Comparison of ENCODE assay signal across 12 cellular contexts in genomic region chr2:122707224-122707824, GRCh38.
A peak's percentile ranks its signal among the peaks of the same experiment; 100 is the strongest.
DNase-seq lines count a peak whose midpoint lies in the region; ATAC-seq, FAIRE-seq and TF ChIP-seq lines count a peak whose summit lies in the region.
"Had no signal": no experiment of that assay in that cellular context is flagged by ENCODE, and none has a peak within 500 bp of the region (broad histone marks: within the 10 kb centered on the region; RNA-seq: fewer than 3 reads in every experiment).

No MANE protein-coding gene starts in this region.

- no peak for TF ChIP-seq POLR2A in GM12878 (IDR thresholded peaks at IDR 0.05; ENCODE audit: low read depth, low read length)

- peaks cover 4% of the 10 kb centered on the region; the same call in 1 of the 3 replicates for H3K9me3 ChIP-seq in GM12878 (replicated peaks; ENCODE audit: control insufficient read depth, insufficient read depth, low read length)
- H3K9me3 ChIP-seq: MG63 had no signal

- TF ChIP-seq RAD21 in GM12878 (IDR thresholded peaks at IDR 0.05; ENCODE audit: insufficient read depth, low read depth, low read length), result no peak

- no TSS peak for BruUV-seq in GM12878 (replicated peaks; lab: Mats Ljungman, UMichigan)

- H3K9ac ChIP-seq in GM12878 (ENCODE audit: control insufficient read depth, insufficient read depth, low read length), result no peak overlapping the region

- CTCF ChIA-PET in GM12878 (lab: Yijun Ruan, JAX), result interaction anchor here (2.0 to 4.8 kb wide), 4 partner anchors 20 to 34 kb away, joined by 5 to 25 read pairs (median 18); no protein-coding TSS in a partner anchor

- no peaks in the 10 kb centered on the region for H4K20me1 ChIP-seq in GM12878 (ENCODE audit: control insufficient read depth, insufficient read depth)

- H2AFZ ChIP-seq in GM12878 (ENCODE audit: control insufficient read depth, low read depth, low read length), result no peak overlapping the region; the same call in 1 of the 2 replicates

- intact Hi-C loops in GM12878 (cut with micrococcal nuclease; ENCODE audit: unreplicated experiment), result loop anchor here (5.0 to 10.0 kb wide), 2 partner anchors 157 to 730 kb away; no protein-coding TSS in a partner anchor

- no peak overlapping the region for H3K4me3 ChIP-seq in GM12878
- H3K4me3 ChIP-seq: MG63 had no signal

- H3K4me1 ChIP-seq in GM12878 (ENCODE audit: control insufficient read depth, insufficient read depth, low read length), result peaks cover 4% of the 10 kb centered on the region

- H3K27me3 ChIP-seq in GM12878 (replicated peaks in 1 of 2; ENCODE audit: control insufficient read depth in 2 of 2, insufficient read depth in 2 of 2, low read length in 1 of 2), result no peaks in the 10 kb centered on the region
- H3K27me3 ChIP-seq: MG63 had no signal

- SMC1A ChIA-PET in GM12878 (lab: Charles Lee; ENCODE audit: uncharacterized antibody, unreplicated experiment), result interaction anchor here (0.8 to 11.0 kb wide), 14 partner anchors 11 to 174 kb away, joined by 3 to 173 read pairs (median 5); no protein-coding TSS in a partner anchor

- peak; percentile 84 to 93; a peak in 3 of 4 replicates for TF ChIP-seq EP300 in GM12878 (IDR thresholded peaks at IDR 0.05; ENCODE audit: borderline replicate concordance in 1 of 2, control insufficient read depth in 1 of 2, low read depth in 2 of 2, low read length in 2 of 2)

- H3K36me3 ChIP-seq in GM12878 (ENCODE audit: control insufficient read depth in 2 of 2, insufficient read depth in 2 of 2, low read length in 1 of 2), result no peaks in the 10 kb centered on the region
- H3K36me3 ChIP-seq: MG63 had no signal

- H3K79me2 ChIP-seq in GM12878 (ENCODE audit: control insufficient read depth, insufficient read depth, low read length), result no peaks in the 10 kb centered on the region

- FAIRE-seq in GM12878 (lab: Jason Lieb, UNC), result peak; percentile 57

- ATAC-seq in GM18502 (IDR thresholded peaks at IDR 0.05; ENCODE audit: poor library complexity, unreplicated experiment), result peak; percentile 55
- peak; percentile 41 for ATAC-seq in HG03039 (IDR thresholded peaks at IDR 0.05; ENCODE audit: unreplicated experiment)
- ATAC-seq in GM12878, result peak; percentile 76
- ATAC-seq: SK-N-SH treated with all-trans-retinoic acid at 6 μM for 48 hours had no signal

- 0 out of 2 replicates have a peak overlapping the region, but pooled peaks have one; percentile 9 for H3K4me2 ChIP-seq in GM12878 (ENCODE audit: control insufficient read depth, insufficient read depth)

- RAD21 ChIA-PET in GM12878 (lab: Charles Lee; ENCODE audit: unreplicated experiment), result interaction anchor here (0.9 to 7.6 kb wide), 9 partner anchors 17 to 259 kb away, joined by 3 to 172 read pairs (median 3); no protein-coding TSS in a partner anchor

- peak; percentile 8 for DNase-seq in GM20000 (ENCODE audit: low spot score)
- peak; percentile 70 for DNase-seq in GM12878 (ENCODE audit: low read depth, low spot score)
- no peak for DNase-seq in CD1c-positive myeloid dendritic cell (ENCODE audit: extremely low spot score)
- no peak for DNase-seq in NCI-H1092 treated with DMSO at 0.1 percent for 48 hours (lab: John Stamatoyannopoulos, UW)
- DNase-seq in SIG-M5 treated with dmso at 0.1 percent for 504 hours (lab: John Stamatoyannopoulos, UW; ENCODE audit: unreplicated experiment), result no peak
- no peak for DNase-seq in activated gamma-delta T cell treated with Interleukin-2 at 50 U/mL for 16 hours
- DNase-seq: activated CD4-positive, alpha-beta T cell treated with anti-CD3 and anti-CD28 coated beads, Interleukin-2, amount 50 U/mL, for 4 hours; MG63; NCI-H510A treated with DMSO at 0.1 percent for 48 hours had no signal

- POLR2A ChIA-PET in GM12878 (lab: Charles Lee), result interaction anchor here (2.3 to 2.9 kb wide), 2 partner anchors 29 to 33 kb away, joined by 12 to 21 read pairs; no protein-coding TSS in a partner anchor

- in situ Hi-C loops in GM12878 (cut with MboI), result no loop called here

- 5% methylated on average over 1 of the region's 1 CpG for WGBS in GM12878 (ENCODE audit: insufficient coverage, insufficient replicate concordance, low lambda C conversion rate, missing lambda C conversion rate)

- TF ChIP-seq CTCF in GM20000 (IDR thresholded peaks at IDR 0.05; ENCODE audit: extremely low read depth, missing control alignments) (no peak), GM12878 (IDR thresholded peaks at IDR 0.05 in 2 of 3, conservative IDR thresholded peaks at IDR 0.05 in 1 of 3; ENCODE audit: control insufficient read depth in 2 of 3, extremely low read depth in 1 of 3, insufficient read depth in 1 of 3, low read depth in 3 of 3, low read length in 3 of 3) (no peak)

- H3K27ac ChIP-seq in GM12878 (ENCODE audit: control insufficient read depth, insufficient read depth), result peak overlapping the region; percentile 58

TF ChIP-seq in GM12878, 131 proteins besides CTCF, POLR2A, EP300 and RAD21 (continues in another document):
- TF ChIP-seq KAT2A (conservative IDR thresholded peaks at IDR 0.05; ENCODE audit: control insufficient read depth, low read depth, low read length) (no peak), CHD1 (IDR thresholded peaks at IDR 0.05; ENCODE audit: low read depth, low read length) (no peak), MYC (IDR thresholded peaks at IDR 0.05; ENCODE audit: insufficient read depth, insufficient read length, insufficient replicate concordance, low read length, severe bottlenecking) (no peak), FOS (IDR thresholded peaks at IDR 0.05; ENCODE audit: borderline replicate concordance, extremely low read depth, insufficient read length) (no peak), SIX5 (IDR thresholded peaks at IDR 0.05; ENCODE audit: low read depth, low read length, severe bottlenecking) (no peak), CBX3 (IDR thresholded peaks at IDR 0.05; ENCODE audit: borderline replicate concordance, low read depth) (no peak), MTA2 (IDR thresholded peaks at IDR 0.05; ENCODE audit: low read depth) (peak; percentile 87), TCF12 (IDR thresholded peaks at IDR 0.05; ENCODE audit: low read depth, low read length) (peak; percentile 86), ZNF622 (IDR thresholded peaks at IDR 0.05) (no peak), RELA (IDR thresholded peaks at IDR 0.05; ENCODE audit: borderline replicate concordance, partially characterized antibody) (no peak), HDAC2 (IDR thresholded peaks at IDR 0.05) (no peak), NFIC (IDR thresholded peaks at IDR 0.05; ENCODE audit: low read depth, low read length) (peak; percentile 85), IKZF2 (IDR thresholded peaks at IDR 0.05) (peak; percentile 82 to 85), HCFC1 (IDR thresholded peaks at IDR 0.05; ENCODE audit: low read length) (no peak), TAF1 (IDR thresholded peaks at IDR 0.05; ENCODE audit: borderline replicate concordance, low read depth, low read length) (no peak), NFYA (IDR thresholded peaks at IDR 0.05; ENCODE audit: borderline replicate concordance, low read depth, low read length) (no peak), NR2C2 (IDR thresholded peaks at IDR 0.05; ENCODE audit: borderline replicate concordance, control insufficient read depth, insufficient read length, low read depth) (no peak), EED (IDR thresholded peaks at IDR 0.05; ENCODE audit: low read depth) (0 out of 2 replicates have a peak, but pooled peaks have one; percentile 44), SIN3A (IDR thresholded peaks at IDR 0.05; ENCODE audit: low read depth, low read length) (no peak), YY1 (IDR thresholded peaks at IDR 0.05; ENCODE audit: low read depth, low read length) (no peak), KDM1A (IDR thresholded peaks at IDR 0.05; ENCODE audit: borderline replicate concordance) (no peak), RBBP5 (conservative IDR thresholded peaks at IDR 0.05) (no peak)
- TF ChIP-seq, protein P1, sequence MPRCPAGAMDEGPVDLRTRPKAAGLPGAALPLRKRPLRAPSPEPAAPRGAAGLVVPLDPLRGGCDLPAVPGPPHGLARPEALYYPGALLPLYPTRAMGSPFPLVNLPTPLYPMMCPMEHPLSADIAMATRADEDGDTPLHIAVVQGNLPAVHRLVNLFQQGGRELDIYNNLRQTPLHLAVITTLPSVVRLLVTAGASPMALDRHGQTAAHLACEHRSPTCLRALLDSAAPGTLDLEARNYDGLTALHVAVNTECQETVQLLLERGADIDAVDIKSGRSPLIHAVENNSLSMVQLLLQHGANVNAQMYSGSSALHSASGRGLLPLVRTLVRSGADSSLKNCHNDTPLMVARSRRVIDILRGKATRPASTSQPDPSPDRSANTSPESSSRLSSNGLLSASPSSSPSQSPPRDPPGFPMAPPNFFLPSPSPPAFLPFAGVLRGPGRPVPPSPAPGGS (IDR thresholded peaks at IDR 0.05; ENCODE audit: borderline replicate concordance, insufficient read depth, low read depth, low read length, poor library complexity, severe bottlenecking), result no peak
- TF ChIP-seq, protein P2, sequence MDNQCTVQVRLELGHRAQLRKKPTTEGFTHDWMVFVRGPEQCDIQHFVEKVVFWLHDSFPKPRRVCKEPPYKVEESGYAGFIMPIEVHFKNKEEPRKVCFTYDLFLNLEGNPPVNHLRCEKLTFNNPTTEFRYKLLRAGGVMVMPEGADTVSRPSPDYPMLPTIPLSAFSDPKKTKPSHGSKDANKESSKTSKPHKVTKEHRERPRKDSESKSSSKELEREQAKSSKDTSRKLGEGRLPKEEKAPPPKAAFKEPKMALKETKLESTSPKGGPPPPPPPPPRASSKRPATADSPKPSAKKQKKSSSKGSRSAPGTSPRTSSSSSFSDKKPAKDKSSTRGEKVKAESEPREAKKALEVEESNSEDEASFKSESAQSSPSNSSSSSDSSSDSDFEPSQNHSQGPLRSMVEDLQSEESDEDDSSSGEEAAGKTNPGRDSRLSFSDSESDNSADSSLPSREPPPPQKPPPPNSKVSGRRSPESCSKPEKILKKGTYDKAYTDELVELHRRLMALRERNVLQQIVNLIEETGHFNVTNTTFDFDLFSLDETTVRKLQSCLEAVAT (IDR thresholded peaks at IDR 0.05), result peak; percentile 33

Comparison
In these comparisons a context has a peak if more than half of its experiments do, and no peak if none do; other contexts are left out.
1. DNase-seq: peak in GM20000 (single experiment) and GM12878 (single experiment); none in CD1c-positive myeloid dendritic cell (single experiment), NCI-H1092 treated with DMSO at 0.1 percent for 48 hours (single experiment), SIG-M5 treated with dmso at 0.1 percent for 504 hours (single experiment) and activated gamma-delta T cell treated with Interleukin-2 at 50 U/mL for 16 hours (single experiment).
2. Peak in every context shown above with its lines, with median percentiles within 50 percentile points of each other: ATAC-seq.